ENCODE assay signal across 1 cellular context in genomic region chr20:45340236-45340847, GRCh38.
TF ChIP-seq lines count a peak whose summit lies in the region.

No MANE protein-coding gene starts in this region.

TF ChIP-seq in HepG2, 621 proteins besides CTCF, POLR2A, EP300 and RAD21 (continued from another document and continues in another):
- TF ChIP-seq NRL (CRISPR knock-in tag; IDR thresholded peaks at IDR 0.05; ENCODE audit: borderline replicate concordance) (peak; percentile 63; the same call in 1 of the 2 replicates), PREB (CRISPR knock-in tag; IDR thresholded peaks at IDR 0.05) (no peak), REXO4 (CRISPR knock-in tag; IDR thresholded peaks at IDR 0.05; ENCODE audit: borderline replicate concordance) (no peak), PPARG (CRISPR knock-in tag; conservative IDR thresholded peaks at IDR 0.05) (peak; percentile 87), ZNF326 (CRISPR knock-in tag; IDR thresholded peaks at IDR 0.05; ENCODE audit: borderline replicate concordance) (no peak), PCBP2 (optimal IDR thresholded peaks at IDR 0.05; ENCODE audit: low read depth, low read length, poor library complexity, severe bottlenecking) (no peak), ZFP36 (IDR thresholded peaks at IDR 0.05; ENCODE audit: borderline replicate concordance, low read depth, low read length, partially characterized antibody) (no peak), ZNF414 (CRISPR knock-in tag; IDR thresholded peaks at IDR 0.05) (no peak), ATAD3A (CRISPR knock-in tag; IDR thresholded peaks at IDR 0.05) (no peak), MXD4 (CRISPR knock-in tag; IDR thresholded peaks at IDR 0.05) (0 out of 2 replicates have a peak, but pooled peaks have one; percentile 12), ZNF34 (CRISPR knock-in tag; IDR thresholded peaks at IDR 0.05; ENCODE audit: borderline replicate concordance) (0 out of 2 replicates have a peak, but pooled peaks have one; percentile 57), AHDC1 (CRISPR knock-in tag; IDR thresholded peaks at IDR 0.05; ENCODE audit: borderline replicate concordance) (no peak; the same call in 1 of the 2 replicates), XBP1 (CRISPR knock-in tag; IDR thresholded peaks at IDR 0.05) (no peak), USF2 (IDR thresholded peaks at IDR 0.05; ENCODE audit: low read depth, low read length) (no peak), USF2 (CRISPR knock-in tag; IDR thresholded peaks at IDR 0.05; ENCODE audit: borderline replicate concordance) (no peak), PHF20 (CRISPR knock-in tag; IDR thresholded peaks at IDR 0.05) (no peak), THYN1 (CRISPR knock-in tag; IDR thresholded peaks at IDR 0.05; ENCODE audit: borderline replicate concordance, low read depth) (no peak), ZNF598 (CRISPR knock-in tag; IDR thresholded peaks at IDR 0.05; ENCODE audit: borderline replicate concordance) (no peak), ZNF430 (CRISPR knock-in tag; IDR thresholded peaks at IDR 0.05) (0 out of 2 replicates have a peak, but pooled peaks have one; percentile 78), ZNF646 (CRISPR knock-in tag; IDR thresholded peaks at IDR 0.05) (no peak), AGO2 (optimal IDR thresholded peaks at IDR 0.05; ENCODE audit: low read depth, low read length) (no peak), BHLHE40 (IDR thresholded peaks at IDR 0.05; ENCODE audit: low read length) (no peak), ZSCAN30 (CRISPR knock-in tag; IDR thresholded peaks at IDR 0.05) (peak; percentile 13; the same call in 1 of the 2 replicates), SMARCE1 (IDR thresholded peaks at IDR 0.05; ENCODE audit: borderline replicate concordance) (no peak), ZNF280B (CRISPR knock-in tag; IDR thresholded peaks at IDR 0.05; ENCODE audit: borderline replicate concordance) (no peak), NFE2L2 (IDR thresholded peaks at IDR 0.05; ENCODE audit: low read length) (peak; percentile 76), ZEB1 (IDR thresholded peaks at IDR 0.05; ENCODE audit: insufficient replicate concordance, low read depth) (no peak), ZC3H4 (CRISPR knock-in tag; IDR thresholded peaks at IDR 0.05; ENCODE audit: borderline replicate concordance) (no peak; the same call in 1 of the 2 replicates)
- TF ChIP-seq, protein P1, sequence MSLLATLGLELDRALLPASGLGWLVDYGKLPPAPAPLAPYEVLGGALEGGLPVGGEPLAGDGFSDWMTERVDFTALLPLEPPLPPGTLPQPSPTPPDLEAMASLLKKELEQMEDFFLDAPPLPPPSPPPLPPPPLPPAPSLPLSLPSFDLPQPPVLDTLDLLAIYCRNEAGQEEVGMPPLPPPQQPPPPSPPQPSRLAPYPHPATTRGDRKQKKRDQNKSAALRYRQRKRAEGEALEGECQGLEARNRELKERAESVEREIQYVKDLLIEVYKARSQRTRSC (CRISPR knock-in tag; IDR thresholded peaks at IDR 0.05; ENCODE audit: low read depth) = no peak
- TF ChIP-seq, protein P2, sequence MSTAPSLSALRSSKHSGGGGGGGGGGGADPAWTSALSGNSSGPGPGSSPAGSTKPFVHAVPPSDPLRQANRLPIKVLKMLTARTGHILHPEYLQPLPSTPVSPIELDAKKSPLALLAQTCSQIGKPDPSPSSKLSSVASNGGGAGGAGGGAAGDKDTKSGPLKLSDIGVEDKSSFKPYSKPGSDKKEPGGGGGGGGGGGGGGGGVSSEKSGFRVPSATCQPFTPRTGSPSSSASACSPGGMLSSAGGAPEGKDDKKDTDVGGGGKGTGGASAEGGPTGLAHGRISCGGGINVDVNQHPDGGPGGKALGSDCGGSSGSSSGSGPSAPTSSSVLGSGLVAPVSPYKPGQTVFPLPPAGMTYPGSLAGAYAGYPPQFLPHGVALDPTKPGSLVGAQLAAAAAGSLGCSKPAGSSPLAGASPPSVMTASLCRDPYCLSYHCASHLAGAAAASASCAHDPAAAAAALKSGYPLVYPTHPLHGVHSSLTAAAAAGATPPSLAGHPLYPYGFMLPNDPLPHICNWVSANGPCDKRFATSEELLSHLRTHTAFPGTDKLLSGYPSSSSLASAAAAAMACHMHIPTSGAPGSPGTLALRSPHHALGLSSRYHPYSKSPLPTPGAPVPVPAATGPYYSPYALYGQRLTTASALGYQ (CRISPR knock-in tag; IDR thresholded peaks at IDR 0.05) = peak; percentile 67
- TF ChIP-seq, protein P3, sequence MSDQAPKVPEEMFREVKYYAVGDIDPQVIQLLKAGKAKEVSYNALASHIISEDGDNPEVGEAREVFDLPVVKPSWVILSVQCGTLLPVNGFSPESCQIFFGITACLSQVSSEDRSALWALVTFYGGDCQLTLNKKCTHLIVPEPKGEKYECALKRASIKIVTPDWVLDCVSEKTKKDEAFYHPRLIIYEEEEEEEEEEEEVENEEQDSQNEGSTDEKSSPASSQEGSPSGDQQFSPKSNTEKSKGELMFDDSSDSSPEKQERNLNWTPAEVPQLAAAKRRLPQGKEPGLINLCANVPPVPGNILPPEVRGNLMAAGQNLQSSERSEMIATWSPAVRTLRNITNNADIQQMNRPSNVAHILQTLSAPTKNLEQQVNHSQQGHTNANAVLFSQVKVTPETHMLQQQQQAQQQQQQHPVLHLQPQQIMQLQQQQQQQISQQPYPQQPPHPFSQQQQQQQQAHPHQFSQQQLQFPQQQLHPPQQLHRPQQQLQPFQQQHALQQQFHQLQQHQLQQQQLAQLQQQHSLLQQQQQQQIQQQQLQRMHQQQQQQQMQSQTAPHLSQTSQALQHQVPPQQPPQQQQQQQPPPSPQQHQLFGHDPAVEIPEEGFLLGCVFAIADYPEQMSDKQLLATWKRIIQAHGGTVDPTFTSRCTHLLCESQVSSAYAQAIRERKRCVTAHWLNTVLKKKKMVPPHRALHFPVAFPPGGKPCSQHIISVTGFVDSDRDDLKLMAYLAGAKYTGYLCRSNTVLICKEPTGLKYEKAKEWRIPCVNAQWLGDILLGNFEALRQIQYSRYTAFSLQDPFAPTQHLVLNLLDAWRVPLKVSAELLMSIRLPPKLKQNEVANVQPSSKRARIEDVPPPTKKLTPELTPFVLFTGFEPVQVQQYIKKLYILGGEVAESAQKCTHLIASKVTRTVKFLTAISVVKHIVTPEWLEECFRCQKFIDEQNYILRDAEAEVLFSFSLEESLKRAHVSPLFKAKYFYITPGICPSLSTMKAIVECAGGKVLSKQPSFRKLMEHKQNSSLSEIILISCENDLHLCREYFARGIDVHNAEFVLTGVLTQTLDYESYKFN (CRISPR knock-in tag; conservative IDR thresholded peaks at IDR 0.05) = peak; percentile 81
